6 cellular contexts compared by ENCODE assay signal in genomic region chr20:17691758-17692157, GRCh38. TPM values are rescaled to one million over a fixed set of nuclear protein-coding genes. Genes with fewer than 3 reads are reported as not detected.
"Had no signal": no experiment of that assay in that cellular context is flagged by ENCODE, and none has a peak within 500 bp of the region (broad histone marks: within the 10 kb centered on the region; RNA-seq: fewer than 3 reads in every experiment).

No MANE protein-coding gene starts in this region.

- ATAC-seq: K562 had no signal

- H2AFZ ChIP-seq: GM23248 had no signal

- H3K4me3 Mint-ChIP-seq: H9 had no signal

- H3K27ac ChIP-seq: GM23248 had no signal

- H3K27ac Mint-ChIP-seq: H9 had no signal

- H3K9ac ChIP-seq: GM23248 had no signal

- DNase-seq: GM23248, GOT3, H9, HCEC 1CT had no signal

- H3K4me3 ChIP-seq: GM23248, K562 had no signal

RNA-seq across cellular contexts. Expression of gene BANF2, which starts 8.0 kb away (rescaled TPM):
- total RNA-seq: GM23248, H9, HT-29, K562 had no signal
- polyA plus RNA-seq: GM23248, K562 had no signal
